ENCODE assay signal across 12 cellular contexts in the genomic region with DNA sequence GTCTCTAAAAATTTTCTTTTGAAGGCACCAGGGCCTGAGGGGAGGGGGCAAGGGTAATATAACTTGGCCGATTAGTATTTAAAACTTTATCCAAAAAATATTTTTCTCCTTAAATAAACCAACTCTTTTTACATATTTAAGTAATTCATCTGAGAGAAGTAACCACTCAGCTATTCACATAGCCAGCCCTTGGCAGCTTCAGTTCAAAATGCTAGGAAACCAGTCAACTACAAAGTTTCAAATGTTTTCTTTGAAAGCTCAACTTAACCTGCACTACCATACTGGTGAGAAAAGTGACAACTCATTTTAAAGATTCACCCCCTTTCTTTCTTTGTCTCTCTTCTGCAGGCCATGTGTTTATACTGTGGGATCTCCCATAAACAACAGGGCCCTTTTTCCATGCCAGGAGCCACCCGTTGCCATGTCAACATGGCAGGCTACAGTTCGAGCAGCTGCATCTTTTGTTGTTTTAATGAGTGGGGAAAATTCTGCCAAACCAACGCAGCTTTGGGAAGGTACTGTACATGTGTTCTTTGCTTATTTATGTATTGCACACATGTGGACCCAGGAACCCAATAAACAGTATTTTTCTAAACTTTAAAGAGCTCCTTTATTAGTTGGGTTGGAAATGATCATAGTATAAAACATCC. TPM values are rescaled to one million over a fixed set of nuclear protein-coding genes. Genes with fewer than 3 reads are reported as not detected.
A peak's percentile ranks its signal among the peaks of the same experiment; 100 is the strongest.
DNase-seq lines count a peak whose midpoint lies in the region; ATAC-seq and TF ChIP-seq lines count a peak whose summit lies in the region.
"Had no signal": no experiment of that assay in that cellular context is flagged by ENCODE, and none has a peak within 500 bp of the region (broad histone marks: within the 10 kb centered on the region; RNA-seq: fewer than 3 reads in every experiment).

No MANE protein-coding gene starts in this region.

- TF ChIP-seq POLR2A in stomach (IDR thresholded peaks at IDR 0.05), result no peak
- no peak for TF ChIP-seq POLR2A in ovary (IDR thresholded peaks at IDR 0.05)

- H3K79me2 ChIP-seq in Loucy (ENCODE audit: insufficient read depth, low read length), result no peaks in the 10 kb centered on the region

- H3K4me3 Mint-ChIP-seq in endodermal cell, result no peak overlapping the region
- no peak overlapping the region for H3K4me3 Mint-ChIP-seq in CD14-positive monocyte

- no peak overlapping the region for H3K4me3 ChIP-seq in Loucy (ENCODE audit: low read length, poor library complexity, severe bottlenecking)
- no peak overlapping the region for H3K4me3 ChIP-seq in endodermal cell (ENCODE audit: low read length)
- H3K4me3 ChIP-seq in stomach, result no peak overlapping the region
- H3K4me3 ChIP-seq in ovary, result no peak overlapping the region
- H3K4me3 ChIP-seq: skin epidermis had no signal

- H3K36me3 Mint-ChIP-seq in endodermal cell (ENCODE audit: low read depth) (peaks cover 12% of the 10 kb centered on the region), CD14-positive monocyte (peaks cover 9 to 12% of the 10 kb centered on the region in 2 donors)

- TF ChIP-seq CTCF in Loucy (conservative IDR thresholded peaks at IDR 0.05; ENCODE audit: low read length) (no peak), endodermal cell (conservative IDR thresholded peaks at IDR 0.05) (no peak), CD14-positive monocyte (IDR thresholded peaks at IDR 0.05) (no peak), stomach (IDR thresholded peaks at IDR 0.05) (no peak), ovary (IDR thresholded peaks at IDR 0.05) (no peak)

- H3K9ac ChIP-seq in Loucy (ENCODE audit: low read depth, low read length, poor library complexity, severe bottlenecking), result no peak overlapping the region
- no peak overlapping the region for H3K9ac ChIP-seq in endodermal cell (ENCODE audit: extremely low read depth, low read length, poor library complexity, severe bottlenecking)

- peak overlapping the region; percentile 29 for H3K4me2 ChIP-seq in Loucy (ENCODE audit: low read depth, low read length, poor library complexity, severe bottlenecking)

- H3K27me3 Mint-ChIP-seq in endodermal cell (ENCODE audit: insufficient read depth) (no peaks in the 10 kb centered on the region), CD14-positive monocyte (ENCODE audit: low read depth in 3 of 3) (peaks cover 0 to 2% (median 0%) of the 10 kb centered on the region in 3 donors)

- TF ChIP-seq EP300 in stomach (IDR thresholded peaks at IDR 0.05), result no peak
- no peak for TF ChIP-seq EP300 in ovary (IDR thresholded peaks at IDR 0.05)

- H3K36me3 ChIP-seq in Loucy (ENCODE audit: insufficient read depth, low read length) (no peaks in the 10 kb centered on the region), endodermal cell (ENCODE audit: control insufficient read depth, insufficient read depth, low read length) (peaks cover 9% of the 10 kb centered on the region), stomach (no peaks in the 10 kb centered on the region), ovary (no peaks in the 10 kb centered on the region)

- DNase-seq in NCI-H446 (lab: John Stamatoyannopoulos, UW) (peak; percentile 80 to 83), endodermal cell (no peak), sciatic nerve (ENCODE audit: low spot score) (no peak), CD14-positive monocyte (ENCODE audit: low spot score) (no peak), stomach (no peak), ovary (no peak), A172 (ENCODE audit: low spot score) (no peak)
- DNase-seq: GDM1; Kasumi-1; stimulated activated naive CD4-positive, alpha-beta T cell had no signal

- H3K4me1 Mint-ChIP-seq in endodermal cell (peaks cover 6% of the 10 kb centered on the region), CD14-positive monocyte (no peaks in the 10 kb centered on the region)

- peaks cover 17% of the 10 kb centered on the region for H3K4me1 ChIP-seq in Loucy (ENCODE audit: insufficient read depth, low read length, poor library complexity, severe bottlenecking)
- no peaks in the 10 kb centered on the region for H3K4me1 ChIP-seq in endodermal cell (ENCODE audit: control insufficient read depth, insufficient read depth, low read length)
- H3K4me1 ChIP-seq in stomach, result peaks cover 0 to 3% (median 0%) of the 10 kb centered on the region in 4 donors
- peaks cover 4% of the 10 kb centered on the region for H3K4me1 ChIP-seq in ovary (ENCODE audit: insufficient read depth)

- ATAC-seq in sciatic nerve, result peak; percentile 72

- H3K9me3 Mint-ChIP-seq in endodermal cell (no peaks in the 10 kb centered on the region), CD14-positive monocyte (peaks cover 0 to 2% (median 0%) of the 10 kb centered on the region in 7 donors)

- no peak overlapping the region for H2AFZ ChIP-seq in Loucy (ENCODE audit: low read length)

- WGBS in endodermal cell (ENCODE audit: insufficient coverage in 1 of 2, insufficient read length in 1 of 2), 2 experiments, result 67 to 95% methylated on average over 1 to 3 of the region's 4 CpGs
- WGBS in stomach, 5 donors, result 69 to 79% (median 76%) methylated on average over 4 of the region's 4 CpGs
- 49 to 55% (median 55%) methylated on average over 4 of the region's 4 CpGs for WGBS in ovary, 3 donors

- no peaks in the 10 kb centered on the region for H3F3A ChIP-seq in Loucy (ENCODE audit: low read depth)

- H3K9me2 ChIP-seq in Loucy (replicated peaks; ENCODE audit: low read depth, low read length), result no peaks in the 10 kb centered on the region

- H3K27me3 ChIP-seq in Loucy (ENCODE audit: insufficient read depth, low read length, poor library complexity, severe bottlenecking), result no peaks in the 10 kb centered on the region
- no peaks in the 10 kb centered on the region for H3K27me3 ChIP-seq in endodermal cell (ENCODE audit: control insufficient read depth, insufficient read depth, low read length, poor library complexity, severe bottlenecking)
- H3K27me3 ChIP-seq in stomach, result no peaks in the 10 kb centered on the region
- no peaks in the 10 kb centered on the region for H3K27me3 ChIP-seq in ovary

- H3K9me3 ChIP-seq in Loucy (ENCODE audit: insufficient read depth, low read depth, low read length) (no peaks in the 10 kb centered on the region), endodermal cell (ENCODE audit: control insufficient read depth, low read length) (no peaks in the 10 kb centered on the region), stomach (no peaks in the 10 kb centered on the region), ovary (no peaks in the 10 kb centered on the region)

- H3K27ac ChIP-seq in endodermal cell (ENCODE audit: low read depth, low read length) (peak overlapping the region; percentile 34), stomach (no peak overlapping the region), ovary (no peak overlapping the region)

- no peaks in the 10 kb centered on the region for H4K20me1 ChIP-seq in Loucy (ENCODE audit: insufficient read depth, low read length, poor library complexity, severe bottlenecking)

- intact Hi-C loops in sciatic nerve (cut with DNase I), result no loop called here
- intact Hi-C loops in CD14-positive monocyte (cut with micrococcal nuclease), result no loop called here
- intact Hi-C loops in stomach (cut with DNase I; ENCODE audit: low total_unique reads), result loop anchor here (10.0 kb wide), 1 partner anchor 88 kb away; no protein-coding TSS in a partner anchor
- intact Hi-C loops in ovary (cut with DNase I), result loop anchor here in 2 of 4 donors (5.0 to 10.0 kb wide), 2 partner anchors 88 to 360 kb away; no protein-coding TSS in a partner anchor

- H3K27ac Mint-ChIP-seq in endodermal cell, result no peak overlapping the region
- no peak overlapping the region for H3K27ac Mint-ChIP-seq in CD14-positive monocyte

RNA-seq across cellular contexts. Expression of a gene that starts 46.3 kb away (rescaled TPM):
- 10 to 100 TPM; 23.4 to 33.7 TPM for total RNA-seq in endodermal cell
- polyA plus RNA-seq in endodermal cell (2013, experiment 1 of 2), result 14.4 TPM
- 15.6 TPM for polyA plus RNA-seq in endodermal cell (2013, experiment 2 of 2)
- total RNA-seq in sciatic nerve, result 158 TPM
- polyA plus RNA-seq in CD14-positive monocyte, result 1 to 10 TPM; 3.1 to 4.1 TPM
- total RNA-seq in stomach, result 100 to 1,000 TPM in 4 of 5 donors, 10 to 100 TPM in 1; 89.7 to 407 (median 153) TPM
- 10 to 100 TPM; 73.9 to 88.0 (median 82.0) TPM for polyA plus RNA-seq in stomach
- total RNA-seq in ovary, result 100 to 1,000 TPM in 2 of 7 donors, 10 to 100 TPM in 5; 68.0 to 141 (median 92.2) TPM
- polyA plus RNA-seq in ovary, result 10 to 100 TPM; 40.0 to 67.7 TPM
- total RNA-seq in A172 (2014; rRNA removed; shearing (Covaris generic)), result 31.0 and 41.0 TPM in 2 replicates

Comparison
In these comparisons a context has a peak if more than half of its experiments do, and no peak if none do; other contexts are left out.
1. DNase-seq: peak in NCI-H446 (2 of 2); none in endodermal cell (single experiment), sciatic nerve (single experiment), CD14-positive monocyte (single experiment), stomach (single experiment), ovary (0 of 5) and A172 (single experiment).